14 cellular contexts compared by ENCODE assay signal in the genomic region with DNA sequence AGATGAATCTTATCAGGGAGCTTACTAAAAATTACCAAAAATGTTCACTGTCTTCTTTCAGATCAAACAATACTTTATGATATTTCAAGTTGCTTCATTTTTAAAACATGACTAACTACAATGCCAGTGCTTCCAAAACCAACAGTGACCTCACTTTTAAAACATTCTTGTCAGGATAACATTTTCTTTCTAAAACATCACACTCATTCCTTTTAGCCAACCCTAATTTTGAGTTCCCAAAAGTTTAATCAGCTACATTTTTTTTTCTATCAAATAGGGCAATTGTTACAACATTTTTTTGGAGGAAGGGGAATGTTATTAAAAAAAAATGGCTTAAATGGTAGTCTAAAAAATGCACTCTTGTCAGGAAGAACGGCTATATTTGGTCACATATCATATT. TPM values are rescaled to one million over a fixed set of nuclear protein-coding genes. Genes with fewer than 3 reads are reported as not detected.
DNase-seq lines count a peak whose midpoint lies in the region; ATAC-seq, FAIRE-seq and TF ChIP-seq lines count a peak whose summit lies in the region.
"Had no signal": no experiment of that assay in that cellular context is flagged by ENCODE, and none has a peak within 500 bp of the region (broad histone marks: within the 10 kb centered on the region; RNA-seq: fewer than 3 reads in every experiment).

No MANE protein-coding gene starts in this region.

- 43 to 65% methylated on average over 1 of the region's 1 CpG for WGBS in body of pancreas, 2 donors
- 65 to 72% methylated on average over 1 of the region's 1 CpG for WGBS in esophagus squamous epithelium, 2 donors

- in situ Hi-C loops in ACHN (cut with HindIII; ENCODE audit: low pct_ligation_motif_present, low pct_unique_long_range_greater_than_20kb, low sequenced_read_pairs): no loop called here

- FAIRE-seq in keratinocyte (lab: Jason Lieb, UNC): peak; percentile 51
- FAIRE-seq: GM12878 had no signal

- H3K27ac ChIP-seq in HEK293 (ENCODE audit: extremely low read depth, low read depth, low read length) (no peak overlapping the region), body of pancreas (peak overlapping the region in 1 of 4 donors; percentile 0), keratinocyte (ENCODE audit: control insufficient read depth, insufficient read depth, low read length) (no peak overlapping the region), esophagus squamous epithelium (peak overlapping the region in 1 of 4 donors; percentile 31)

- peak; percentile 47 for ATAC-seq in body of pancreas
- ATAC-seq: GM12878; naive thymus-derived CD4-positive, alpha-beta T cell; stimulated activated naive CD8-positive, alpha-beta T cell treated with anti-CD3 and anti-CD28 coated beads, Interleukin-15, amount 100 ng/mL, for 72 hours had no signal

- dilution Hi-C loops in keratinocyte (cut with MboI; ENCODE audit: extremely low pct_ligation_motif_present, low sequenced_read_pairs): no loop called here

- DNase-seq in ACHN: peak; percentile 66
- no peak for DNase-seq in body of pancreas
- DNase-seq in keratinocyte (ENCODE audit: low read depth, low spot score): no peak
- DNase-seq in MV-4-11 (lab: John Stamatoyannopoulos, UW): no peak
- DNase-seq in superior temporal gyrus (ENCODE audit: extremely low spot score): no peak
- DNase-seq in DMS 273 treated with DMSO at 0.1 percent for 48 hours (lab: John Stamatoyannopoulos, UW): no peak
- no peak for DNase-seq in esophagus squamous epithelium (lab: John Stamatoyannopoulos, UW)
- DNase-seq: activated CD8-positive, alpha-beta memory T cell treated with anti-CD3 and anti-CD28 coated beads for 24 hours; CD4-positive, alpha-beta memory T cell; naive thymus-derived CD4-positive, alpha-beta T cell; NCI-H345; stimulated activated naive CD8-positive, alpha-beta T cell treated with anti-CD3 and anti-CD28 coated beads, Interleukin-15, amount 100 ng/mL, for 72 hours had no signal

- no peaks in the 10 kb centered on the region for H3K79me2 ChIP-seq in keratinocyte (ENCODE audit: control insufficient read depth, insufficient read depth, low read length)

- H3K36me3 ChIP-seq in HEK293 (ENCODE audit: control insufficient read depth in 2 of 2, insufficient read depth in 1 of 2, low read length in 2 of 2) (0 out of 3 replicates have a peak, but pooled peaks cover 0 to 3% of the 10 kb centered on the region in 2 experiments), body of pancreas (replicated peaks in 1 of 2; ENCODE audit: insufficient read depth in 1 of 2, low read depth in 2 of 2) (no peaks in the 10 kb centered on the region), keratinocyte (ENCODE audit: control insufficient read depth in 2 of 2, extremely low read depth in 1 of 2, insufficient read depth in 2 of 2, low read length in 2 of 2) (no peaks in the 10 kb centered on the region), esophagus squamous epithelium (no peaks in the 10 kb centered on the region)

- no peaks in the 10 kb centered on the region for H4K20me1 ChIP-seq in keratinocyte (ENCODE audit: control insufficient read depth, extremely low read depth, insufficient read depth, low read length)

- H2AFZ ChIP-seq in keratinocyte (ENCODE audit: control insufficient read depth, low read length): no peak overlapping the region

- intact Hi-C loops in body of pancreas (cut with DNase I): no loop called here
- intact Hi-C loops in esophagus squamous epithelium (cut with DNase I): no loop called here

- TF ChIP-seq POLR2A in body of pancreas (IDR thresholded peaks at IDR 0.05) (no peak), esophagus squamous epithelium (IDR thresholded peaks at IDR 0.05) (no peak)

- H3K9ac ChIP-seq in keratinocyte (ENCODE audit: control insufficient read depth, extremely low read depth, insufficient read depth, low read length): no peak overlapping the region

- CTCF ChIA-PET in HEK293 (lab: Yijun Ruan, JAX): interaction anchor here (0.5 to 2.1 kb wide), 2 partner anchors 14 to 1473 kb away, joined by 4 to 12 read pairs; no protein-coding TSS in a partner anchor

- H3K4me1 ChIP-seq in HEK293 (ENCODE audit: control insufficient read depth, insufficient read depth, low read length) (no peaks in the 10 kb centered on the region), body of pancreas (no peaks in the 10 kb centered on the region), keratinocyte (ENCODE audit: control insufficient read depth, extremely low read depth, insufficient read depth, low read length) (peaks cover 31% of the 10 kb centered on the region), esophagus squamous epithelium (peaks cover 0 to 4% (median 0%) of the 10 kb centered on the region in 3 donors)

- H3K4me3 ChIP-seq in HEK293 (ENCODE audit: low read depth, low read length) (no peak overlapping the region), body of pancreas (no peak overlapping the region), keratinocyte (ENCODE audit: control insufficient read depth in 2 of 3, extremely low read depth in 1 of 3, insufficient read depth in 2 of 3, low read depth in 1 of 3, low read length in 3 of 3) (no peak overlapping the region), esophagus squamous epithelium (no peak overlapping the region)
- H3K4me3 ChIP-seq: GM12878 had no signal

- H3K9me1 ChIP-seq in keratinocyte (ENCODE audit: control insufficient read depth, extremely low read depth, insufficient read depth, low read length): no peaks in the 10 kb centered on the region

- POLR2A ChIA-PET in HEK293 (lab: Yijun Ruan, JAX): no interaction called here

- H3K4me2 ChIP-seq in keratinocyte (ENCODE audit: control insufficient read depth, extremely low read depth, insufficient read depth, low read depth, low read length): peak overlapping the region; percentile 0

- H3K27me3 ChIP-seq in body of pancreas: no peaks in the 10 kb centered on the region
- H3K27me3 ChIP-seq in keratinocyte (ENCODE audit: control insufficient read depth, extremely low read depth, insufficient read depth, low read length): no peaks in the 10 kb centered on the region
- H3K27me3 ChIP-seq in esophagus squamous epithelium: no peaks in the 10 kb centered on the region

- TF ChIP-seq CTCF in HEK293 (tag by site-specific recombination; IDR thresholded peaks at IDR 0.05) (no peak), body of pancreas (IDR thresholded peaks at IDR 0.05) (no peak), keratinocyte (optimal IDR thresholded peaks at IDR 0.05 in 1 of 3, IDR thresholded peaks at IDR 0.05 in 1 of 3, conservative IDR thresholded peaks at IDR 0.05 in 1 of 3; ENCODE audit: extremely low read depth in 1 of 3, insufficient read depth in 2 of 3, low read length in 3 of 3) (no peak), esophagus squamous epithelium (IDR thresholded peaks at IDR 0.05) (no peak)

- H3K9me3 ChIP-seq in HEK293 (ENCODE audit: control insufficient read depth, insufficient read depth, low read depth, low read length) (no peaks in the 10 kb centered on the region), body of pancreas (no peaks in the 10 kb centered on the region), keratinocyte (ENCODE audit: control insufficient read depth, low read depth, low read length) (no peaks in the 10 kb centered on the region), esophagus squamous epithelium (no peaks in the 10 kb centered on the region)

TF ChIP-seq in HEK293, 187 proteins besides CTCF, POLR2A, EP300 and RAD21 (continues in another document):
- TF ChIP-seq ZNF16 (tag by site-specific recombination; IDR thresholded peaks at IDR 0.05; ENCODE audit: low read depth) (no peak), ZBTB48 (tag by site-specific recombination; IDR thresholded peaks at IDR 0.05) (no peak), SALL2 (tag by site-specific recombination; IDR thresholded peaks at IDR 0.05; ENCODE audit: borderline replicate concordance) (no peak), ZNF132 (tag by site-specific recombination; IDR thresholded peaks at IDR 0.05; ENCODE audit: borderline replicate concordance) (no peak), ZNF140 (tag by site-specific recombination; IDR thresholded peaks at IDR 0.05) (no peak), ZNF112 (tag by site-specific recombination; IDR thresholded peaks at IDR 0.05) (no peak), WT1 (tag by site-specific recombination; IDR thresholded peaks at IDR 0.05) (no peak), ZNF121 (tag by site-specific recombination; IDR thresholded peaks at IDR 0.05) (no peak)
- TF ChIP-seq, protein P1, sequence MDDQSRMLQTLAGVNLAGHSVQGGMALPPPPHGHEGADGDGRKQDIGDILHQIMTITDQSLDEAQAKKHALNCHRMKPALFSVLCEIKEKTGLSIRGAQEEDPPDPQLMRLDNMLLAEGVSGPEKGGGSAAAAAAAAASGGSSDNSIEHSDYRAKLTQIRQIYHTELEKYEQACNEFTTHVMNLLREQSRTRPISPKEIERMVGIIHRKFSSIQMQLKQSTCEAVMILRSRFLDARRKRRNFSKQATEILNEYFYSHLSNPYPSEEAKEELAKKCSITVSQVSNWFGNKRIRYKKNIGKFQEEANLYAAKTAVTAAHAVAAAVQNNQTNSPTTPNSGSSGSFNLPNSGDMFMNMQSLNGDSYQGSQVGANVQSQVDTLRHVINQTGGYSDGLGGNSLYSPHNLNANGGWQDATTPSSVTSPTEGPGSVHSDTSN (CRISPR knock-in tag; IDR thresholded peaks at IDR 0.05): no peak
- TF ChIP-seq, protein P2, sequence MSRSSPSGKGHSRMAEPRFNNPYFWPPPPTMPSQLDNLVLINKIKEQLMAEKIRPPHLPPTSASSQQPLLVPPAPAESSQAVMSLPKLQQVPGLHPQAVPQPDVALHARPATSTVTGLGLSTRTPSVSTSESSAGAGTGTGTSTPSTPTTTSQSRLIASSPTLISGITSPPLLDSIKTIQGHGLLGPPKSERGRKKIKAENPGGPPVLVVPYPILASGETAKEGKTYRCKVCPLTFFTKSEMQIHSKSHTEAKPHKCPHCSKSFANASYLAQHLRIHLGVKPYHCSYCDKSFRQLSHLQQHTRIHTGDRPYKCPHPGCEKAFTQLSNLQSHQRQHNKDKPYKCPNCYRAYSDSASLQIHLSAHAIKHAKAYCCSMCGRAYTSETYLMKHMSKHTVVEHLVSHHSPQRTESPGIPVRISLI (tag by site-specific recombination; IDR thresholded peaks at IDR 0.05): peak; percentile 76

RNA-seq across cellular contexts. Expression of a gene that starts 37.3 kb away (rescaled TPM):
- under 1 TPM in 1 of 2 donors, not detected in 1; 0.33 TPM for total RNA-seq in body of pancreas
- 1.2 to 3.2 TPM (median 2.2 TPM) in 3 replicates for polyA plus RNA-seq in keratinocyte
- 1.7 TPM for polyA plus RNA-seq in keratinocyte (2011; ENCODE audit: low read depth)
- 0.91 and 2.1 TPM in 2 replicates for polyA plus RNA-seq in keratinocyte (2011; cell fraction: cytosol; rRNA removed)
- polyA plus RNA-seq in keratinocyte (2011; cell fraction: nucleus; rRNA removed): 1.9 and 3.1 TPM in 2 replicates
- polyA plus RNA-seq in keratinocyte (2012; ENCODE audit: low replicate concordance): 1.5 and 2.8 TPM in 2 replicates
- 0.46 to 3.7 TPM (median 0.99 TPM) in 3 replicates for polyA minus RNA-seq in keratinocyte
- polyA minus RNA-seq in keratinocyte (2011; cell fraction: cytosol; rRNA and poly(A)+ RNA removed): 1.7 TPM
- 2.7 and 5.4 TPM in 2 replicates for polyA minus RNA-seq in keratinocyte (2011; cell fraction: nucleus; rRNA and poly(A)+ RNA removed)
- total RNA-seq in esophagus squamous epithelium: 10 to 100 TPM in 2 of 4 donors, 1 to 10 TPM in 2; 4.9 to 10.8 (median 9.7) TPM
- polyA plus RNA-seq: GM12878 had no signal

Comparison
In these comparisons a context has a peak if more than half of its experiments do, and no peak if none do; other contexts are left out.
1. RNA of a gene that starts 37.3 kb away (total RNA-seq): 4.9 to 10.8 TPM in esophagus squamous epithelium; 0.33 TPM in body of pancreas; every median in the first group is over 4 times any median in the second.